13 cellular contexts compared by ENCODE assay signal in the genomic region with DNA sequence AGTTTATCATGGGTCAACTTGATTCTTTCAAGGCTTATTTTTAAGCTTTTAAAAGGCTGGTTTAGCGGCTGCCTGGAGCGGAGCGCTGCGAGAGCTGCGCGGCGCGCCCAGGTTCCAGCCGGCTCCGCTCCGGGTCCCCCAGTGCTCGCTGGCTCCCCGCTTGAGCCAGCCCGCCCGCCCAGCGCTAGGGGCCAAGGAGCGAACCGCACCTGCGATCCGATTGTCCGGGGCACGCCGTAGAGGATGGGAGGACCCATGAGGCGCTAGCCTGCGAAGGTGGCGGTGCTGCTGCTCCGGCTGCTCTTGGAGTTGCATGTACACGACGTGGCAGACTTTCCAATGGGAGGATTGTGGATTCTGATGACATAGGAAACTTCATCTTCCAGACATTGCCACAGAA. TPM values are rescaled to one million over a fixed set of nuclear protein-coding genes. Genes with fewer than 3 reads are reported as not detected.
DNase-seq lines count a peak whose midpoint lies in the region; ATAC-seq and TF ChIP-seq lines count a peak whose summit lies in the region.
"Had no signal": no experiment of that assay in that cellular context is flagged by ENCODE, and none has a peak within 500 bp of the region (broad histone marks: within the 10 kb centered on the region; RNA-seq: fewer than 3 reads in every experiment).

No MANE protein-coding gene starts in this region.

- no peak for ATAC-seq in GM21423 (IDR thresholded peaks at IDR 0.05; ENCODE audit: unreplicated experiment)

- no peak for TF ChIP-seq CTCF in coronary artery (IDR thresholded peaks at IDR 0.05)
- TF ChIP-seq CTCF in testis (IDR thresholded peaks at IDR 0.05) = no peak

- no peaks in the 10 kb centered on the region for H3K27me3 ChIP-seq in testis
- H3K27me3 ChIP-seq: transverse colon had no signal

- H3K4me3 ChIP-seq in coronary artery (peak overlapping the region; percentile 40), testis (no peak overlapping the region)
- H3K4me3 ChIP-seq: transverse colon had no signal

- DNase-seq in NCI-H524 (lab: John Stamatoyannopoulos, UW) = peak; percentile 18 to 57
- DNase-seq in NCI-H524 treated with DMSO at 0.1 percent for 48 hours (lab: John Stamatoyannopoulos, UW) = no peak
- no peak for DNase-seq in coronary artery (ENCODE audit: low spot score)
- DNase-seq in kidney glomerular epithelial cell (lab: John Stamatoyannopoulos, UW) = peak; percentile 25
- peak; percentile 27 for DNase-seq in testis
- DNase-seq in GM19238 (ENCODE audit: insufficient read length, low spot score) = no peak
- no peak for DNase-seq in DMS153 (lab: John Stamatoyannopoulos, UW)
- DNase-seq: activated CD4-positive, CD25-positive, alpha-beta regulatory T cell; activated gamma-delta T cell; OCI-M1; transverse colon had no signal

- TF ChIP-seq POLR2A in testis (IDR thresholded peaks at IDR 0.05) = no peak

- no peaks in the 10 kb centered on the region for H3K4me1 ChIP-seq in testis
- H3K4me1 ChIP-seq: transverse colon had no signal

- intact Hi-C loops in testis (cut with DNase I; ENCODE audit: low total_unique reads) = no loop called here

- H3K36me3 ChIP-seq in testis (ENCODE audit: low read depth, missing control alignments) = no peaks in the 10 kb centered on the region
- H3K36me3 ChIP-seq: transverse colon had no signal

- H3K27ac ChIP-seq in coronary artery (no peak overlapping the region), testis (no peak overlapping the region)
- H3K27ac ChIP-seq: transverse colon had no signal

- H3K9me3 ChIP-seq in testis = no peaks in the 10 kb centered on the region
- H3K9me3 ChIP-seq: transverse colon had no signal

- WGBS in testis, 2 donors = 5 to 7% methylated on average over 24 to 29 of the region's 29 CpGs

RNA-seq across cellular contexts. Expression of a gene that starts 9.9 kb away (rescaled TPM):
- under 1 TPM in 1 of 2 donors, not detected in 1; 0.25 TPM for total RNA-seq in testis
- not detected for polyA plus RNA-seq in testis (ENCODE audit: insufficient read depth, low read depth, low replicate concordance)
- total RNA-seq: A673, transverse colon had no signal

RNA-seq across cellular contexts. Expression of a gene that starts 58.4 kb away (rescaled TPM):
- not detected for total RNA-seq in testis
- 0.57 TPM for polyA plus RNA-seq in testis (ENCODE audit: insufficient read depth, low read depth, low replicate concordance)
- total RNA-seq: A673, transverse colon had no signal

Comparison
In these comparisons a context has a peak if more than half of its experiments do, and no peak if none do; other contexts are left out.
1. DNase-seq: peak in NCI-H524 (2 of 2), kidney glomerular epithelial cell (single experiment) and testis (single experiment); none in NCI-H524 treated with DMSO at 0.1 percent for 48 hours (single experiment), coronary artery (single experiment), GM19238 (single experiment) and DMS153 (single experiment).